In genomic region chrX:147900349-147900748, GRCh38 we compare ENCODE assay signal across 18 cellular contexts.
"Had no signal": no experiment of that assay in that cellular context is flagged by ENCODE, and none has a peak within 500 bp of the region (broad histone marks: within the 10 kb centered on the region; RNA-seq: fewer than 3 reads in every experiment).

No MANE protein-coding gene starts in this region.

- H3K27me3 ChIP-seq: ovary, testis had no signal

- H3K27ac Mint-ChIP-seq: activated CD8-positive, alpha-beta memory T cell treated with anti-CD3 and anti-CD28 coated beads, Interleukin-2, amount 10 ng/mL, durations not matched to agents 7 days and 5 days; activated naive CD4-positive, alpha-beta T cell treated with anti-CD3 and anti-CD28 coated beads, Interleukin-2, amount 50 U/mL, for 72 hours; activated T-cell treated with anti-CD3 and anti-CD28 coated beads, Interleukin-2, amount 50 U/mL, for 24 hours; endodermal cell; stimulated activated naive CD8-positive, alpha-beta T cell treated with anti-CD3 and anti-CD28 coated beads, Interleukin-15, Interleukin-2, amounts not matched to agents 100 ng/mL and 50 ng/mL, for 24 hours had no signal

- DNase-seq: activated CD4-positive, alpha-beta T cell treated with anti-CD3 and anti-CD28 coated beads for 1 hour; activated CD4-positive, alpha-beta T cell treated with anti-CD3 and anti-CD28 coated beads, Interleukin-2, amount 50 U/mL, for 48 hours; activated CD8-positive, alpha-beta memory T cell treated with anti-CD3 and anti-CD28 coated beads, Interleukin-2, amount 10 ng/mL, durations not matched to agents 7 days and 5 days; activated effector memory CD4-positive, alpha-beta T cell treated with anti-CD3 and anti-CD28 coated beads, Interleukin-2, amount 50 U/mL, for 16 hours; activated T-cell treated with anti-CD3 and anti-CD28 coated beads, Interleukin-2, amount 50 U/mL, for 24 hours; amygdala; cerebellar nuclear complex; endodermal cell; islet precursor cell; ovary; stimulated activated CD4-positive, alpha-beta T cell treated with anti-CD3 and anti-CD28 coated beads, Interleukin-15, amount 100 ng/mL, for 24 hours; stimulated activated CD4-positive, alpha-beta T cell treated with anti-CD3 and anti-CD28 coated beads, Interleukin-4, amount 100 ng/mL, for 24 hours; T1000; testis had no signal

- H3K27me3 Mint-ChIP-seq: activated CD8-positive, alpha-beta memory T cell treated with anti-CD3 and anti-CD28 coated beads, Interleukin-2, amount 10 ng/mL, durations not matched to agents 7 days and 5 days had no signal

- H3K9me3 ChIP-seq: ovary, testis had no signal

- ATAC-seq: activated CD8-positive, alpha-beta memory T cell treated with anti-CD3 and anti-CD28 coated beads, Interleukin-2, amount 10 ng/mL, durations not matched to agents 7 days and 5 days; activated naive CD4-positive, alpha-beta T cell treated with anti-CD3 and anti-CD28 coated beads, Interleukin-2, amount 50 U/mL, for 72 hours; left lobe of liver had no signal

- H3K36me3 Mint-ChIP-seq: activated naive CD4-positive, alpha-beta T cell treated with anti-CD3 and anti-CD28 coated beads, Interleukin-2, amount 50 U/mL, for 72 hours had no signal

- H3K4me1 ChIP-seq: testis had no signal

- H3K4me3 Mint-ChIP-seq: activated CD8-positive, alpha-beta memory T cell treated with anti-CD3 and anti-CD28 coated beads, Interleukin-2, amount 10 ng/mL, durations not matched to agents 7 days and 5 days; activated T-cell treated with anti-CD3 and anti-CD28 coated beads, Interleukin-2, amount 50 U/mL, for 24 hours; endodermal cell; neural crest cell; stimulated activated naive CD8-positive, alpha-beta T cell treated with anti-CD3 and anti-CD28 coated beads, Interleukin-15, Interleukin-2, amounts not matched to agents 100 ng/mL and 50 ng/mL, for 24 hours had no signal

- H3K36me3 ChIP-seq: ovary had no signal

- H3K4me3 ChIP-seq: ovary, testis had no signal

- H3K27ac ChIP-seq: ovary, testis had no signal

- H3K9me3 Mint-ChIP-seq: activated naive CD4-positive, alpha-beta T cell treated with anti-CD3 and anti-CD28 coated beads, Interleukin-2, amount 50 U/mL, for 72 hours; activated T-cell treated with anti-CD3 and anti-CD28 coated beads, Interleukin-2, amount 50 U/mL, for 24 hours; stimulated activated naive CD8-positive, alpha-beta T cell treated with anti-CD3 and anti-CD28 coated beads, Interleukin-15, Interleukin-2, amounts not matched to agents 100 ng/mL and 50 ng/mL, for 24 hours had no signal
